8 cellular contexts compared by ENCODE assay signal in genomic region chr7:25851332-25852248, GRCh38.
A peak's percentile ranks its signal among the peaks of the same experiment; 100 is the strongest.
DNase-seq lines count a peak whose midpoint lies in the region; ATAC-seq, FAIRE-seq and TF ChIP-seq lines count a peak whose summit lies in the region.

No MANE protein-coding gene starts in this region.

- TF ChIP-seq POLR2A in A549 (IDR thresholded peaks at IDR 0.05; ENCODE audit: low read length), result no peak
- no peak for TF ChIP-seq POLR2A in GM12892 (IDR thresholded peaks at IDR 0.05; ENCODE audit: low read depth, low read length)

- H3K27ac ChIP-seq in A549 (peak overlapping the region in 1 of 2 experiments; percentile 86; a peak in 2 of 6 replicates), esophagus (ENCODE audit: low read depth in 2 of 2, low read length in 1 of 2) (peak overlapping the region; percentile 69 to 83)

- no peaks in the 10 kb centered on the region for H3K36me3 Mint-ChIP-seq in stimulated activated naive CD8-positive, alpha-beta T cell treated with anti-CD3 and anti-CD28 coated beads, Interleukin-15, Interleukin-2, amounts not matched to agents 100 ng/mL and 50 ng/mL, for 24 hours (ENCODE audit: low read depth)

- FAIRE-seq in A549 (lab: Jason Lieb, UNC) (no peak), GM12892 (lab: Jason Lieb, UNC) (peak; percentile 62)

- H3K4me3 Mint-ChIP-seq in stimulated activated naive CD8-positive, alpha-beta T cell treated with anti-CD3 and anti-CD28 coated beads, Interleukin-15, Interleukin-2, amounts not matched to agents 100 ng/mL and 50 ng/mL, for 24 hours, result peak overlapping the region; percentile 69

- H3K27me3 ChIP-seq in esophagus (ENCODE audit: control insufficient read depth in 1 of 2, insufficient read depth in 2 of 2, low read length in 2 of 2), result peaks cover 0 to 27% of the 10 kb centered on the region in 2 donors

- no peak for TF ChIP-seq EP300 in A549 (IDR thresholded peaks at IDR 0.05)

- WGBS in A549 (ENCODE audit: missing lambda C conversion rate), result 42% methylated on average over 34 of the region's 34 CpGs
- 34 to 38% methylated on average over 34 of the region's 34 CpGs for WGBS in esophagus, 2 donors

- H3K36me3 ChIP-seq in esophagus (ENCODE audit: control insufficient read depth in 2 of 2, insufficient read depth in 2 of 2, low read length in 1 of 2) (no peaks in the 10 kb centered on the region), mucosa of descending colon (ENCODE audit: low read depth) (no peaks in the 10 kb centered on the region)

- H3K9me3 Mint-ChIP-seq in stimulated activated naive CD8-positive, alpha-beta T cell treated with anti-CD3 and anti-CD28 coated beads, Interleukin-15, Interleukin-2, amounts not matched to agents 100 ng/mL and 50 ng/mL, for 24 hours, result no peaks in the 10 kb centered on the region

- ATAC-seq in A549 (peak; percentile 67 to 82), HG03460 (IDR thresholded peaks at IDR 0.05; ENCODE audit: unreplicated experiment) (peak; percentile 71), mucosa of descending colon (peak; percentile 77)

- H3K4me3 ChIP-seq in A549 (peak overlapping the region; percentile 22; the same call in 1 of the 3 replicates), esophagus (ENCODE audit: low read depth in 1 of 2, low read length in 2 of 2) (peak overlapping the region in 1 of 2 donors; percentile 0), mucosa of descending colon (no peak overlapping the region)

- peak overlapping the region; percentile 59 for H3K27ac Mint-ChIP-seq in stimulated activated naive CD8-positive, alpha-beta T cell treated with anti-CD3 and anti-CD28 coated beads, Interleukin-15, Interleukin-2, amounts not matched to agents 100 ng/mL and 50 ng/mL, for 24 hours

- peak overlapping the region; percentile 57 for H3K4me2 ChIP-seq in A549

- H3K9me3 ChIP-seq in A549 (no peaks in the 10 kb centered on the region), esophagus (ENCODE audit: control insufficient read depth in 2 of 2, insufficient read depth in 1 of 2, low read depth in 1 of 2, low read length in 1 of 2) (peaks cover 0 to 2% of the 10 kb centered on the region in 2 donors), mucosa of descending colon (no peaks in the 10 kb centered on the region)

- peak; percentile 65 to 75 for DNase-seq in A549 (ENCODE audit: low read depth in 1 of 2, low spot score in 1 of 2)
- peak; percentile 37 for DNase-seq in GM12892 (ENCODE audit: insufficient read length)
- DNase-seq in NCI-H82 treated with DMSO at 0.1 percent for 48 hours (lab: John Stamatoyannopoulos, UW; ENCODE audit: unreplicated experiment), result peak; percentile 51
- DNase-seq in activated CD8-positive, alpha-beta memory T cell treated with anti-CD3 and anti-CD28 coated beads, Interleukin-2, amount 50 U/mL, for 24 hours (ENCODE audit: extremely low read depth), result peak; percentile 7
- peak; percentile 85 to 92 (median 91) for DNase-seq in mucosa of descending colon

- intact Hi-C loops in mucosa of descending colon (cut with DNase I, micrococcal nuclease), result loop anchor here (5.0 to 10.0 kb wide), 3 partner anchors 284 to 597 kb away; no protein-coding TSS in a partner anchor

- POLR2A ChIA-PET in A549 (lab: Yijun Ruan, JAX), result no interaction called here

- H3K4me1 ChIP-seq in A549 (peaks cover 51% of the 10 kb centered on the region), esophagus (ENCODE audit: control insufficient read depth in 2 of 2, insufficient read depth in 2 of 2, low read length in 1 of 2) (peaks cover 5 to 6% of the 10 kb centered on the region in 2 donors), mucosa of descending colon (ENCODE audit: low read depth) (peaks cover 27% of the 10 kb centered on the region)

- peak; percentile 91 to 93 for TF ChIP-seq RAD21 in A549 (conservative IDR thresholded peaks at IDR 0.05 in 1 of 2, IDR thresholded peaks at IDR 0.05 in 1 of 2)

- peaks cover 66% of the 10 kb centered on the region for H3K27me3 Mint-ChIP-seq in stimulated activated naive CD8-positive, alpha-beta T cell treated with anti-CD3 and anti-CD28 coated beads, Interleukin-15, Interleukin-2, amounts not matched to agents 100 ng/mL and 50 ng/mL, for 24 hours

- CTCF ChIA-PET in A549 (lab: Yijun Ruan, JAX), result interaction anchor here (0.5 to 6.2 kb wide), 35 partner anchors 11 to 1173 kb away, joined by 3 to 51 read pairs (median 4); no protein-coding TSS in a partner anchor

- H3K4me1 Mint-ChIP-seq in stimulated activated naive CD8-positive, alpha-beta T cell treated with anti-CD3 and anti-CD28 coated beads, Interleukin-15, Interleukin-2, amounts not matched to agents 100 ng/mL and 50 ng/mL, for 24 hours (ENCODE audit: low read depth), result peaks cover 22% of the 10 kb centered on the region

- TF ChIP-seq CTCF in A549 (IDR thresholded peaks at IDR 0.05), result peak; percentile 79
- peak; percentile 84 for TF ChIP-seq CTCF in mucosa of descending colon (IDR thresholded peaks at IDR 0.05)

TF ChIP-seq in A549, 52 proteins besides CTCF, POLR2A, EP300 and RAD21:
- no peak for TF ChIP-seq ZC3H11A (IDR thresholded peaks at IDR 0.05)
- TF ChIP-seq ZFP36 (IDR thresholded peaks at IDR 0.05; ENCODE audit: borderline replicate concordance, partially characterized antibody), result peak; percentile 2
- peak; percentile 85 for TF ChIP-seq SMC3 (IDR thresholded peaks at IDR 0.05)
- TF ChIP-seq REST (IDR thresholded peaks at IDR 0.05), result no peak

Comparison
In these comparisons a context has a peak if more than half of its experiments do, and no peak if none do; other contexts are left out.
1. DNase-seq: peak in every context shown above with its lines; median percentile 91 in mucosa of descending colon; 70 in A549; 51 in NCI-H82 treated with DMSO at 0.1 percent for 48 hours; 37 in GM12892; 7 in activated CD8-positive, alpha-beta memory T cell treated with anti-CD3 and anti-CD28 coated beads, Interleukin-2, amount 50 U/mL, for 24 hours.